ENCODE assay signal across 8 cellular contexts in the genomic region with DNA sequence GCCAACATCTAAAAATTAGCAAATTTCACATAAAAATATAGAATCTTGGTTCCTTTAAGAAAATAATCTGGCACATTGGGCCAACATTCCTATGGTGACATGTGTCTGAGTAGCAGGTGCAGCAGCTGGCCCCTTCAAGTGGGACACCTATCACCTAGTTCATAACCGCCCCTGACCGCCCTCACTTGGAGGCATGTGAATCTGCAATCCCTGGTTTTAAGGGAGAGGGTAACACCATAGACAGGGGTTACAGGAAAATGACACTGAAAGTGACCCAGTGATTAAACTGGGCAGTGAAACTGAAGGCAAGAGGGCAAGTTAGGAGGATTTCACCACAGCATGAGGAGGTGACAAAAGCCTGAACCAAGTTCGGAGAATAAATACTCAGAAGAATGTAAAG. TPM values are rescaled to one million over a fixed set of nuclear protein-coding genes. Genes with fewer than 3 reads are reported as not detected.
DNase-seq lines count a peak whose midpoint lies in the region; TF ChIP-seq lines count a peak whose summit lies in the region.

No MANE protein-coding gene starts in this region.

- H3K27ac Mint-ChIP-seq in IgD-negative memory B cell: peak overlapping the region; percentile 40 to 96 (median 73)
- H3K27ac Mint-ChIP-seq in nephron: peak overlapping the region in 2 of 3 experiments; percentile 36 to 67

- H4K20me1 ChIP-seq in BLaER1 treated with 17β-estradiol and CSF1 and Interleukin-3, amounts not matched to agents 10 nM and 100 nM: peaks cover 0 to 58% (median 17%) of the 10 kb centered on the region in 11 experiments; a peak in 12 of 22 replicates

- peak overlapping the region; percentile 86 to 99 (median 94) for H3K4me3 Mint-ChIP-seq in IgD-negative memory B cell
- peak overlapping the region; percentile 90 to 95 (median 93) for H3K4me3 Mint-ChIP-seq in nephron

- intact Hi-C loops in posterior cingulate gyrus (cut with DNase I): no loop called here

- H3K36me3 Mint-ChIP-seq in IgD-negative memory B cell: peaks cover 5% of the 10 kb centered on the region
- H3K36me3 Mint-ChIP-seq in nephron (ENCODE audit: low read depth): peaks cover 7% of the 10 kb centered on the region

- H3K4me1 Mint-ChIP-seq in IgD-negative memory B cell (peaks cover 24 to 27% (median 25%) of the 10 kb centered on the region in 3 donors), nephron (peaks cover 18% of the 10 kb centered on the region)

- DNase-seq in cardiac fibroblast (ENCODE audit: low read depth in 2 of 2) (no peak), SKM-1 (lab: John Stamatoyannopoulos, UW; ENCODE audit: unreplicated experiment) (no peak), posterior cingulate gyrus (no peak), HPDE6-E6E7 (ENCODE audit: extremely low spot score) (no peak)
- DNase-seq in stimulated activated naive CD4-positive, alpha-beta T cell treated with Interleukin-2 at 50 U/mL for 16 hours (lab: John Stamatoyannopoulos, UW): no peak

- peak overlapping the region; percentile 75 to 88 (median 84) for H3K9ac ChIP-seq in BLaER1 treated with 17β-estradiol and CSF1 and Interleukin-3, amounts not matched to agents 10 nM and 100 nM

- H3K36me3 ChIP-seq in BLaER1 treated with 17β-estradiol and CSF1 and Interleukin-3, amounts not matched to agents 10 nM and 100 nM: peaks cover 5 to 49% (median 30%) of the 10 kb centered on the region in 11 experiments; a peak in 19 of 22 replicates

- peak overlapping the region; percentile 86 to 99 (median 94) for H3K4me2 ChIP-seq in BLaER1 treated with 17β-estradiol and CSF1 and Interleukin-3, amounts not matched to agents 10 nM and 100 nM

- H3K9me3 ChIP-seq in BLaER1 treated with 17β-estradiol and CSF1 and Interleukin-3, amounts not matched to agents 10 nM and 100 nM (replicated peaks in 1 of 11): peaks cover 0 to 3% (median 0%) of the 10 kb centered on the region in 11 experiments; a peak in 3 of 22 replicates

- no peaks in the 10 kb centered on the region for H3K27me3 ChIP-seq in BLaER1 treated with 17β-estradiol and CSF1 and Interleukin-3, amounts not matched to agents 10 nM and 100 nM

- H3K9me3 Mint-ChIP-seq in IgD-negative memory B cell (no peaks in the 10 kb centered on the region), nephron (peaks cover 4% of the 10 kb centered on the region)

- H3K27me3 Mint-ChIP-seq in IgD-negative memory B cell: no peaks in the 10 kb centered on the region
- peaks cover 4% of the 10 kb centered on the region for H3K27me3 Mint-ChIP-seq in nephron (ENCODE audit: low read depth)

- peak overlapping the region; percentile 67 to 87 (median 80) for H3K4me3 ChIP-seq in BLaER1 treated with 17β-estradiol and CSF1 and Interleukin-3, amounts not matched to agents 10 nM and 100 nM
- peak overlapping the region; percentile 86 to 89 for H3K4me3 ChIP-seq in cardiac fibroblast (replicated peaks in 1 of 2; ENCODE audit: low read depth in 2 of 2, low read length in 2 of 2)

- peak overlapping the region in 10 of 11 experiments; percentile 39 to 97 (median 84); a peak in 20 of 22 replicates for H3K27ac ChIP-seq in BLaER1 treated with 17β-estradiol and CSF1 and Interleukin-3, amounts not matched to agents 10 nM and 100 nM

- peaks cover 44 to 87% (median 63%) of the 10 kb centered on the region in 10 experiments for H3K4me1 ChIP-seq in BLaER1 treated with 17β-estradiol and CSF1 and Interleukin-3, amounts not matched to agents 10 nM and 100 nM

- TF ChIP-seq CTCF in cardiac fibroblast (IDR thresholded peaks at IDR 0.05; ENCODE audit: low read depth, low read length) (no peak), nephron (IDR thresholded peaks at IDR 0.05; ENCODE audit: unreplicated experiment in 3 of 3) (no peak)

RNA-seq across cellular contexts. Expression of gene RSU1, which starts 1.1 kb away (rescaled TPM):
- 86.8 TPM for polyA plus RNA-seq in IgD-negative memory B cell
